Comparison of ENCODE assay signal across 8 cellular contexts in genomic region chr2:28137221-28137620, GRCh38.
DNase-seq lines count a peak whose midpoint lies in the region; ATAC-seq, FAIRE-seq and TF ChIP-seq lines count a peak whose summit lies in the region.

No MANE protein-coding gene starts in this region.

- no peak overlapping the region for H3K27ac Mint-ChIP-seq in astrocyte (ENCODE audit: unreplicated experiment)
- H3K27ac Mint-ChIP-seq in stimulated activated memory B cell treated with anti-CD40 and anti-IgM and Interleukin-4, amounts not matched to agents 10 μg/mL and 1 μg/mL and 100 μg/mL, for 72 hours: no peak overlapping the region

- no peak overlapping the region for H2AFZ ChIP-seq in astrocyte (ENCODE audit: low read depth, low read length)

- no peak overlapping the region for H3K4me3 Mint-ChIP-seq in astrocyte (ENCODE audit: unreplicated experiment)
- no peak overlapping the region for H3K4me3 Mint-ChIP-seq in stimulated activated memory B cell treated with anti-CD40 and anti-IgM and Interleukin-4, amounts not matched to agents 10 μg/mL and 1 μg/mL and 100 μg/mL, for 72 hours

- no peaks in the 10 kb centered on the region for H3K27me3 ChIP-seq in right atrium auricular region
- no peaks in the 10 kb centered on the region for H3K27me3 ChIP-seq in astrocyte (ENCODE audit: insufficient read depth, low read length)

- H4K20me1 ChIP-seq in astrocyte (ENCODE audit: insufficient read depth, low read length): no peaks in the 10 kb centered on the region

- no peaks in the 10 kb centered on the region for H3K27me3 Mint-ChIP-seq in astrocyte (ENCODE audit: low read depth, unreplicated experiment)
- no peaks in the 10 kb centered on the region for H3K27me3 Mint-ChIP-seq in stimulated activated memory B cell treated with anti-CD40 and anti-IgM and Interleukin-4, amounts not matched to agents 10 μg/mL and 1 μg/mL and 100 μg/mL, for 72 hours

- no peaks in the 10 kb centered on the region for H3K36me3 ChIP-seq in right atrium auricular region
- H3K36me3 ChIP-seq in astrocyte (ENCODE audit: insufficient read depth, low read length): no peaks in the 10 kb centered on the region

- H3K9me3 ChIP-seq in right atrium auricular region (no peaks in the 10 kb centered on the region), astrocyte (ENCODE audit: insufficient read depth, low read depth, low read length) (no peaks in the 10 kb centered on the region)

- ATAC-seq in Right ventricle myocardium inferior (peak; percentile 49), GM18867 (IDR thresholded peaks at IDR 0.05; ENCODE audit: unreplicated experiment) (no peak), HG02571 (IDR thresholded peaks at IDR 0.05; ENCODE audit: unreplicated experiment) (no peak)
- no peak for ATAC-seq in stimulated activated memory B cell treated with anti-CD40 and anti-IgM and Interleukin-4, amounts not matched to agents 10 μg/mL and 1 μg/mL and 100 μg/mL, for 72 hours

- peaks cover 0 to 20% of the 10 kb centered on the region in 2 donors for H3K4me1 ChIP-seq in right atrium auricular region
- H3K4me1 ChIP-seq in astrocyte (ENCODE audit: insufficient read depth, low read length): no peaks in the 10 kb centered on the region

- no peak overlapping the region for H3K4me3 ChIP-seq in right atrium auricular region
- H3K4me3 ChIP-seq in astrocyte (ENCODE audit: insufficient read depth, low read depth, low read length): no peak overlapping the region

- no peak for DNase-seq in Right ventricle myocardium inferior (ENCODE audit: missing footprints)
- no peak for DNase-seq in right atrium auricular region (ENCODE audit: low spot score)
- DNase-seq in astrocyte (ENCODE audit: low read depth): peak; percentile 79
- peak; percentile 86 for DNase-seq in iris pigment epithelial cell (ENCODE audit: low read depth)
- peak; percentile 29 for DNase-seq in urothelium cell line (ENCODE audit: low spot score)

- H3K4me2 ChIP-seq in astrocyte (ENCODE audit: low read length): no peak overlapping the region

- no peaks in the 10 kb centered on the region for H3K9me3 Mint-ChIP-seq in astrocyte (ENCODE audit: unreplicated experiment)
- no peaks in the 10 kb centered on the region for H3K9me3 Mint-ChIP-seq in stimulated activated memory B cell treated with anti-CD40 and anti-IgM and Interleukin-4, amounts not matched to agents 10 μg/mL and 1 μg/mL and 100 μg/mL, for 72 hours

- intact Hi-C loops in Right ventricle myocardium inferior (cut with DNase I): no loop called here

- H3K27ac ChIP-seq in right atrium auricular region: peak overlapping the region in 1 of 2 donors; percentile 40
- H3K27ac ChIP-seq in astrocyte (ENCODE audit: low read depth, low read length): no peak overlapping the region

- TF ChIP-seq CTCF in right atrium auricular region (IDR thresholded peaks at IDR 0.05) (no peak), astrocyte (IDR thresholded peaks at IDR 0.05; ENCODE audit: insufficient read depth, low read depth, low read length) (no peak)

- peaks cover 7% of the 10 kb centered on the region for H3K36me3 Mint-ChIP-seq in astrocyte (ENCODE audit: low read depth, unreplicated experiment)
- peaks cover 46% of the 10 kb centered on the region for H3K36me3 Mint-ChIP-seq in stimulated activated memory B cell treated with anti-CD40 and anti-IgM and Interleukin-4, amounts not matched to agents 10 μg/mL and 1 μg/mL and 100 μg/mL, for 72 hours

- H3K79me2 ChIP-seq in astrocyte (ENCODE audit: insufficient read depth, low read length): no peaks in the 10 kb centered on the region

- H3K9ac ChIP-seq in astrocyte (ENCODE audit: low read length): no peak overlapping the region

- peaks cover 19% of the 10 kb centered on the region for H3K4me1 Mint-ChIP-seq in astrocyte (ENCODE audit: low read depth, unreplicated experiment)
- H3K4me1 Mint-ChIP-seq in stimulated activated memory B cell treated with anti-CD40 and anti-IgM and Interleukin-4, amounts not matched to agents 10 μg/mL and 1 μg/mL and 100 μg/mL, for 72 hours: peaks cover 7% of the 10 kb centered on the region

- FAIRE-seq in astrocyte (lab: Jason Lieb, UNC): peak; percentile 95
- no peak for FAIRE-seq in urothelium cell line (lab: Jason Lieb, UNC)

Comparison
In these comparisons a context has a peak if more than half of its experiments do, and no peak if none do; other contexts are left out.
1. DNase-seq: peak in astrocyte (single experiment), iris pigment epithelial cell (single experiment) and urothelium cell line (single experiment); none in Right ventricle myocardium inferior (single experiment) and right atrium auricular region (single experiment).